ENCODE assay signal across 13 cellular contexts in genomic region chrX:41352329-41352801, GRCh38. TPM values are rescaled to one million over a fixed set of nuclear protein-coding genes. Genes with fewer than 3 reads are reported as not detected.
DNase-seq lines count a peak whose midpoint lies in the region; ATAC-seq and TF ChIP-seq lines count a peak whose summit lies in the region.
"Had no signal": no experiment of that assay in that cellular context is flagged by ENCODE, and none has a peak within 500 bp of the region (broad histone marks: within the 10 kb centered on the region; RNA-seq: fewer than 3 reads in every experiment).

No MANE protein-coding gene starts in this region.

- H3F3A ChIP-seq in PC-3 (ENCODE audit: low read length, unreplicated experiment), result peaks cover 17% of the 10 kb centered on the region

- no peak for TF ChIP-seq POLR2A in prostate gland (IDR thresholded peaks at IDR 0.05)

- H3K4me3 ChIP-seq in left ventricle myocardium inferior (no peak overlapping the region), PC-3 (ENCODE audit: low read length) (no peak overlapping the region), choroid plexus epithelial cell (ENCODE audit: low read depth, low read length) (no peak overlapping the region), prostate gland (no peak overlapping the region)
- H3K4me3 ChIP-seq: BLaER1 treated with 17β-estradiol and CSF1 and Interleukin-3, amounts not matched to agents 10 nM and 100 nM; MG63 had no signal

- TF ChIP-seq CTCF in left ventricle myocardium inferior (IDR thresholded peaks at IDR 0.05; ENCODE audit: borderline replicate concordance), result no peak
- no peak for TF ChIP-seq CTCF in PC-3 (conservative IDR thresholded peaks at IDR 0.05; ENCODE audit: low read depth, low read length)
- TF ChIP-seq CTCF in choroid plexus epithelial cell (conservative IDR thresholded peaks at IDR 0.05; ENCODE audit: low read depth, low read length), result no peak
- no peak for TF ChIP-seq CTCF in prostate gland (IDR thresholded peaks at IDR 0.05)
- TF ChIP-seq CTCF in glutamatergic neuron (IDR thresholded peaks at IDR 0.05; ENCODE audit: partially characterized antibody, unreplicated experiment), result no peak

- H3K36me3 ChIP-seq in left ventricle myocardium inferior (peaks cover 24% of the 10 kb centered on the region), PC-3 (ENCODE audit: low read depth, low read length) (peaks cover 22% of the 10 kb centered on the region), prostate gland (no peaks in the 10 kb centered on the region)

- no peaks in the 10 kb centered on the region for H3K36me3 Mint-ChIP-seq in glutamatergic neuron (ENCODE audit: unreplicated experiment)

- POLR2A ChIA-PET in PC-3 (lab: Charles Lee; ENCODE audit: unreplicated experiment), result interaction anchor here (0.6 kb wide), 1 partner anchor 179 kb away, joined by 3 read pairs; no protein-coding TSS in a partner anchor

- H3K27me3 ChIP-seq in left ventricle myocardium inferior (ENCODE audit: low read depth) (no peaks in the 10 kb centered on the region), PC-3 (ENCODE audit: low read length) (no peaks in the 10 kb centered on the region), prostate gland (replicated peaks; ENCODE audit: insufficient read depth) (no peaks in the 10 kb centered on the region)
- H3K27me3 ChIP-seq: BLaER1 treated with 17β-estradiol and CSF1 and Interleukin-3, amounts not matched to agents 10 nM and 100 nM; MG63 had no signal

- peaks cover 36% of the 10 kb centered on the region for H4K20me1 ChIP-seq in PC-3 (ENCODE audit: low read length)

- intact Hi-C loops in left ventricle myocardium inferior (cut with micrococcal nuclease), result no loop called here
- intact Hi-C loops in left ventricle myocardium superior (cut with micrococcal nuclease), result no loop called here
- intact Hi-C loops in PC-3 (cut with micrococcal nuclease), result loop anchor here (2.0 to 5.0 kb wide), 2 partner anchors 76 to 85 kb away; no protein-coding TSS in a partner anchor
- intact Hi-C loops in prostate gland (cut with DNase I), result no loop called here

- no peak overlapping the region for H3K4me3 Mint-ChIP-seq in stimulated activated naive CD8-positive, alpha-beta T cell treated with anti-CD3 and anti-CD28 coated beads, Interleukin-15, amount 100 ng/mL, for 72 hours
- no peak overlapping the region for H3K4me3 Mint-ChIP-seq in glutamatergic neuron (ENCODE audit: unreplicated experiment)

- CTCF ChIA-PET in PC-3 (lab: Charles Lee), result interaction anchor here (0.5 kb wide), 1 partner anchor 60 kb away, joined by 9 read pairs; no protein-coding TSS in a partner anchor

- H3K27ac Mint-ChIP-seq in stimulated activated naive CD8-positive, alpha-beta T cell treated with anti-CD3 and anti-CD28 coated beads, Interleukin-15, amount 100 ng/mL, for 72 hours, result peak overlapping the region in 1 of 2 donors; percentile 49
- no peak overlapping the region for H3K27ac Mint-ChIP-seq in glutamatergic neuron (ENCODE audit: unreplicated experiment)

- no peaks in the 10 kb centered on the region for H3K79me2 ChIP-seq in PC-3 (ENCODE audit: low read length)

- ATAC-seq in left ventricle myocardium superior (no peak), PC-3 (0 out of 2 replicates have a peak, but pooled peaks have one; percentile 16)
- peak; percentile 49 for ATAC-seq in stimulated activated naive CD8-positive, alpha-beta T cell treated with anti-CD3 and anti-CD28 coated beads, Interleukin-15, amount 100 ng/mL, for 72 hours

- DNase-seq in left ventricle myocardium inferior (no peak), left ventricle myocardium superior (no peak), PC-3 (peak; percentile 47), choroid plexus epithelial cell (ENCODE audit: low read depth) (peak; percentile 15), prostate gland (ENCODE audit: low spot score) (no peak), glutamatergic neuron (no peak)
- no peak for DNase-seq in stimulated activated naive CD8-positive, alpha-beta T cell treated with anti-CD3 and anti-CD28 coated beads, Interleukin-15, amount 100 ng/mL, for 72 hours
- DNase-seq in stimulated activated CD8-positive, alpha-beta memory T cell treated with anti-CD3 and anti-CD28 coated beads, Interleukin-4, amount 100 ng/mL, for 48 hours, result no peak
- DNase-seq: activated effector memory CD4-positive, alpha-beta T cell treated with anti-CD3 and anti-CD28 coated beads, Interleukin-2, amount 50 U/mL, for 16 hours; GDM1; MG63; NCI-H510A had no signal

- BruUV-seq in PC-3 (replicated peaks; lab: Mats Ljungman, UMichigan), result no TSS peak

- no peaks in the 10 kb centered on the region for H3K27me3 Mint-ChIP-seq in stimulated activated naive CD8-positive, alpha-beta T cell treated with anti-CD3 and anti-CD28 coated beads, Interleukin-15, amount 100 ng/mL, for 72 hours
- H3K27me3 Mint-ChIP-seq in glutamatergic neuron (ENCODE audit: unreplicated experiment), result no peaks in the 10 kb centered on the region

- peak overlapping the region; percentile 57 for H3K27ac ChIP-seq in left ventricle myocardium inferior (replicated peaks)
- H3K27ac ChIP-seq in PC-3 (ENCODE audit: low read length), result no peak overlapping the region
- no peak overlapping the region for H3K27ac ChIP-seq in prostate gland
- H3K27ac ChIP-seq: BLaER1 treated with 17β-estradiol and CSF1 and Interleukin-3, amounts not matched to agents 10 nM and 100 nM had no signal

- peaks cover 17% of the 10 kb centered on the region for H3K4me1 ChIP-seq in left ventricle myocardium inferior
- no peaks in the 10 kb centered on the region for H3K4me1 ChIP-seq in PC-3 (ENCODE audit: insufficient read depth, low read length)
- no peaks in the 10 kb centered on the region for H3K4me1 ChIP-seq in prostate gland (replicated peaks)

- H3K9ac ChIP-seq in PC-3 (ENCODE audit: low read length), result no peak overlapping the region
- H3K9ac ChIP-seq: BLaER1 treated with 17β-estradiol and CSF1 and Interleukin-3, amounts not matched to agents 10 nM and 100 nM had no signal

- no peaks in the 10 kb centered on the region for H3K9me2 ChIP-seq in PC-3 (replicated peaks; ENCODE audit: low read length)

- no peak overlapping the region for H2AFZ ChIP-seq in PC-3 (ENCODE audit: low read length)

- no peaks in the 10 kb centered on the region for H3K9me3 Mint-ChIP-seq in stimulated activated naive CD8-positive, alpha-beta T cell treated with anti-CD3 and anti-CD28 coated beads, Interleukin-15, amount 100 ng/mL, for 72 hours
- peaks cover 2% of the 10 kb centered on the region for H3K9me3 Mint-ChIP-seq in glutamatergic neuron (ENCODE audit: unreplicated experiment)

- H3K9me3 ChIP-seq in left ventricle myocardium inferior (replicated peaks) (no peaks in the 10 kb centered on the region), PC-3 (ENCODE audit: low read length) (no peaks in the 10 kb centered on the region), prostate gland (no peaks in the 10 kb centered on the region)
- H3K9me3 ChIP-seq: BLaER1 treated with 17β-estradiol and CSF1 and Interleukin-3, amounts not matched to agents 10 nM and 100 nM; MG63 had no signal

- WGBS in prostate gland, result 60% methylated on average over 3 of the region's 3 CpGs

- peaks cover 25% of the 10 kb centered on the region for H3K4me1 Mint-ChIP-seq in stimulated activated naive CD8-positive, alpha-beta T cell treated with anti-CD3 and anti-CD28 coated beads, Interleukin-15, amount 100 ng/mL, for 72 hours
- no peaks in the 10 kb centered on the region for H3K4me1 Mint-ChIP-seq in glutamatergic neuron (ENCODE audit: low read depth, unreplicated experiment)

- no peak overlapping the region for H3K4me2 ChIP-seq in PC-3 (ENCODE audit: low read length)
- H3K4me2 ChIP-seq: BLaER1 treated with 17β-estradiol and CSF1 and Interleukin-3, amounts not matched to agents 10 nM and 100 nM had no signal

RNA-seq across cellular contexts. Expression of gene DDX3X, which starts 18.4 kb away (rescaled TPM):
- total RNA-seq in left ventricle myocardium inferior, result 138 TPM
- 140 TPM for total RNA-seq in left ventricle myocardium superior
- total RNA-seq in PC-3 (2014; rRNA removed), result 167 and 185 TPM in 2 replicates
- 100 to 1,000 TPM; 107 to 115 TPM for total RNA-seq in prostate gland
- 208 TPM for total RNA-seq in glutamatergic neuron (ENCODE audit: unreplicated experiment)

Comparison
In these comparisons a context has a peak if more than half of its experiments do, and no peak if none do; other contexts are left out.
1. DNase-seq: peak in PC-3 (single experiment) and choroid plexus epithelial cell (single experiment); none in left ventricle myocardium inferior (single experiment), left ventricle myocardium superior (single experiment), stimulated activated naive CD8-positive, alpha-beta T cell treated with anti-CD3 and anti-CD28 coated beads, Interleukin-15, amount 100 ng/mL, for 72 hours (0 of 2), prostate gland (single experiment), stimulated activated CD8-positive, alpha-beta memory T cell treated with anti-CD3 and anti-CD28 coated beads, Interleukin-4, amount 100 ng/mL, for 48 hours (single experiment) and glutamatergic neuron (single experiment).